In genomic region chr12:30795660-30796507, GRCh38 we compare ENCODE assay signal across 8 cellular contexts. TPM values are rescaled to one million over a fixed set of nuclear protein-coding genes. Genes with fewer than 3 reads are reported as not detected.
DNase-seq lines count a peak whose midpoint lies in the region; ATAC-seq and TF ChIP-seq lines count a peak whose summit lies in the region.

No MANE protein-coding gene starts in this region.

- no peaks in the 10 kb centered on the region for H3K9me3 ChIP-seq in gastroesophageal sphincter

- 5% methylated on average over 4 of the region's 70 CpGs; no CpG with 5 or more reads in 1 of the 2 donors for WGBS in gastroesophageal sphincter (ENCODE audit: low coverage in 1 of 2), 2 donors
- 2% methylated on average over 70 of the region's 70 CpGs for WGBS in urinary bladder

- TF ChIP-seq CTCF in gastroesophageal sphincter (IDR thresholded peaks at IDR 0.05): peak in 2 of 4 experiments; percentile 25 to 37

- peaks cover 44% of the 10 kb centered on the region for H3K27me3 ChIP-seq in gastroesophageal sphincter

- TF ChIP-seq POLR2A in gastroesophageal sphincter (IDR thresholded peaks at IDR 0.05): no peak

- H3K4me3 ChIP-seq in gastroesophageal sphincter (peak overlapping the region; percentile 38 to 62), urinary bladder (ENCODE audit: low read depth, low read length) (peak overlapping the region; percentile 54)

- no peaks in the 10 kb centered on the region for H3K36me3 ChIP-seq in gastroesophageal sphincter
- H3K36me3 ChIP-seq in urinary bladder (ENCODE audit: insufficient read depth): no peaks in the 10 kb centered on the region

- peak; percentile 2 to 11 for DNase-seq in activated CD4-positive, alpha-beta T cell treated with anti-CD3 and anti-CD28 coated beads for 4 hours
- no peak for DNase-seq in activated CD4-positive, alpha-beta T cell treated with anti-CD3 and anti-CD28 coated beads for 1 hour
- DNase-seq in NCI-H774 (lab: John Stamatoyannopoulos, UW): peak; percentile 33
- DNase-seq in activated gamma-delta T cell (lab: John Stamatoyannopoulos, UW): peak; percentile 28
- DNase-seq in occipital lobe (lab: John Stamatoyannopoulos, UW): peak; percentile 8

- TF ChIP-seq EP300 in gastroesophageal sphincter (IDR thresholded peaks at IDR 0.05): no peak

- H3K27ac ChIP-seq in gastroesophageal sphincter: peak overlapping the region in 2 of 4 donors; percentile 41 to 44
- peak overlapping the region; percentile 39 for H3K27ac ChIP-seq in urinary bladder (ENCODE audit: low read depth)

- peak; percentile 93 for ATAC-seq in HG02885 (IDR thresholded peaks at IDR 0.05; ENCODE audit: poor library complexity, unreplicated experiment)
- ATAC-seq in gastroesophageal sphincter: peak; percentile 67

- H3K4me1 ChIP-seq in gastroesophageal sphincter (peaks cover 0 to 25% (median 0%) of the 10 kb centered on the region in 3 donors), urinary bladder (ENCODE audit: insufficient read depth) (no peaks in the 10 kb centered on the region)

RNA-seq across cellular contexts. Expression of gene CAPRIN2, which starts 41.1 kb away (rescaled TPM):
- 10 to 100 TPM; 20.5 to 38.3 (median 27.8) TPM for total RNA-seq in gastroesophageal sphincter
- 41.3 TPM for total RNA-seq in occipital lobe
- total RNA-seq in urinary bladder: 42.3 TPM
- 20.1 TPM for polyA plus RNA-seq in urinary bladder
